10 cellular contexts compared by ENCODE assay signal in genomic region chr11:10658621-10659338, GRCh38. TPM values are rescaled to one million over a fixed set of nuclear protein-coding genes. Genes with fewer than 3 reads are reported as not detected.
A peak's percentile ranks its signal among the peaks of the same experiment; 100 is the strongest.
DNase-seq lines count a peak whose midpoint lies in the region; TF ChIP-seq lines count a peak whose summit lies in the region.
"Had no signal": no experiment of that assay in that cellular context is flagged by ENCODE, and none has a peak within 500 bp of the region (broad histone marks: within the 10 kb centered on the region; RNA-seq: fewer than 3 reads in every experiment).

No MANE protein-coding gene starts in this region.

- H2AFZ ChIP-seq in osteoblast (ENCODE audit: low read length) (peak overlapping the region; percentile 37), Karpas-422 (ENCODE audit: low read length) (no peak overlapping the region)

- H3K27me3 ChIP-seq in left ventricle myocardium inferior (ENCODE audit: low read depth) (no peaks in the 10 kb centered on the region), osteoblast (ENCODE audit: insufficient read depth, low read length) (no peaks in the 10 kb centered on the region), Karpas-422 (ENCODE audit: low read length) (no peaks in the 10 kb centered on the region)

- intact Hi-C loops in left ventricle myocardium inferior (cut with micrococcal nuclease) (no loop called here), cardiac septum (cut with DNase I) (loop anchor here (10.0 kb wide), 1 partner anchor 76 kb away; no protein-coding TSS in a partner anchor)

- H3K27ac ChIP-seq in left ventricle myocardium inferior (replicated peaks), result peak overlapping the region; percentile 72
- H3K27ac ChIP-seq in osteoblast (ENCODE audit: low read depth, low read length), result peak overlapping the region; percentile 87
- no peak overlapping the region for H3K27ac ChIP-seq in Karpas-422 (ENCODE audit: low read length)

- no peaks in the 10 kb centered on the region for H3K36me3 Mint-ChIP-seq in endothelial cell (ENCODE audit: low read depth, unreplicated experiment)

- H4K20me1 ChIP-seq in osteoblast (ENCODE audit: insufficient read depth, low read length) (no peaks in the 10 kb centered on the region), Karpas-422 (ENCODE audit: insufficient read depth, low read depth, low read length) (no peaks in the 10 kb centered on the region)

- DNase-seq in left ventricle myocardium inferior (no peak), cardiac septum (ENCODE audit: low spot score) (no peak), endothelial cell (ENCODE audit: low spot score) (no peak), osteoblast (ENCODE audit: insufficient read length, low spot score, missing footprints) (no peak), Karpas-422 (no peak), NCI-H2227 treated with DMSO at 0.1 percent for 48 hours (lab: John Stamatoyannopoulos, UW) (no peak), NCI-H748 treated with DMSO at 0.1 percent for 48 hours (lab: John Stamatoyannopoulos, UW) (no peak)
- no peak for DNase-seq in effector CD8-positive, alpha-beta T cell (lab: John Stamatoyannopoulos, UW)
- DNase-seq: endodermal cell, MM.1S had no signal

- H3K4me1 ChIP-seq in left ventricle myocardium inferior (peaks cover 63% of the 10 kb centered on the region), osteoblast (ENCODE audit: insufficient read depth, low read length) (peaks cover 57% of the 10 kb centered on the region), Karpas-422 (ENCODE audit: low read length) (no peaks in the 10 kb centered on the region)

- H3K27me3 Mint-ChIP-seq in endothelial cell (ENCODE audit: unreplicated experiment), result no peaks in the 10 kb centered on the region

- H3K79me2 ChIP-seq in osteoblast (ENCODE audit: insufficient read depth, low read length) (no peaks in the 10 kb centered on the region), Karpas-422 (ENCODE audit: low read length) (no peaks in the 10 kb centered on the region)

- TF ChIP-seq CTCF in left ventricle myocardium inferior (IDR thresholded peaks at IDR 0.05; ENCODE audit: borderline replicate concordance), result no peak
- TF ChIP-seq CTCF in endothelial cell (IDR thresholded peaks at IDR 0.05; ENCODE audit: unreplicated experiment), result no peak
- no peak for TF ChIP-seq CTCF in osteoblast (IDR thresholded peaks at IDR 0.05; ENCODE audit: extremely low read depth, low read depth, low read length)

- no peaks in the 10 kb centered on the region for H3K9me3 Mint-ChIP-seq in endothelial cell (ENCODE audit: unreplicated experiment)
- H3K9me3 Mint-ChIP-seq: endodermal cell had no signal

- H3K4me3 Mint-ChIP-seq in endothelial cell (ENCODE audit: unreplicated experiment), result no peak overlapping the region
- H3K4me3 Mint-ChIP-seq: endodermal cell had no signal

- H3K9me3 ChIP-seq in left ventricle myocardium inferior (replicated peaks), result no peaks in the 10 kb centered on the region
- no peaks in the 10 kb centered on the region for H3K9me3 ChIP-seq in osteoblast (ENCODE audit: low read depth, low read length)
- no peaks in the 10 kb centered on the region for H3K9me3 ChIP-seq in Karpas-422 (ENCODE audit: low read length)

- H3K4me1 Mint-ChIP-seq in endothelial cell (ENCODE audit: unreplicated experiment), result peaks cover 24% of the 10 kb centered on the region
- H3K4me1 Mint-ChIP-seq: endodermal cell had no signal

- H3K27ac Mint-ChIP-seq in endothelial cell (ENCODE audit: unreplicated experiment), result peak overlapping the region; percentile 77
- H3K27ac Mint-ChIP-seq: endodermal cell had no signal

- H3K4me3 ChIP-seq in left ventricle myocardium inferior, result no peak overlapping the region
- H3K4me3 ChIP-seq in osteoblast (ENCODE audit: insufficient read depth, low read length), result no peak overlapping the region
- no peak overlapping the region for H3K4me3 ChIP-seq in Karpas-422 (ENCODE audit: low read length)

- H3K36me3 ChIP-seq in left ventricle myocardium inferior (no peaks in the 10 kb centered on the region), osteoblast (ENCODE audit: insufficient read depth, low read length) (no peaks in the 10 kb centered on the region), Karpas-422 (ENCODE audit: insufficient read depth, low read length) (no peaks in the 10 kb centered on the region)

- no peaks in the 10 kb centered on the region for H3K9me2 ChIP-seq in Karpas-422 (replicated peaks; ENCODE audit: insufficient read depth, low read length)

- H3K4me2 ChIP-seq in osteoblast (ENCODE audit: insufficient read depth, low read length) (peak overlapping the region; percentile 44), Karpas-422 (ENCODE audit: low read depth, low read length, poor library complexity, severe bottlenecking) (no peak overlapping the region)

- H3K9ac ChIP-seq in Karpas-422 (ENCODE audit: low read length), result no peak overlapping the region

RNA-seq across cellular contexts. Expression of gene IRAG1, which starts 34.8 kb away (rescaled TPM):
- total RNA-seq in left ventricle myocardium inferior (5.1 TPM), cardiac septum (6.4 TPM), endothelial cell (ENCODE audit: unreplicated experiment) (8.7 TPM), osteoblast (2.7 and 4.3 TPM in 2 replicates)
- not detected in 2 replicates for total RNA-seq in Karpas-422 (2014; rRNA removed; shearing (Covaris generic); ENCODE audit: low replicate concordance)
